Comparison of ENCODE assay signal across 20 cellular contexts in genomic region chr1:5370321-5370720, GRCh38.
DNase-seq lines count a peak whose midpoint lies in the region; ATAC-seq and TF ChIP-seq lines count a peak whose summit lies in the region.
"Had no signal": no experiment of that assay in that cellular context is flagged by ENCODE, and none has a peak within 500 bp of the region (broad histone marks: within the 10 kb centered on the region; RNA-seq: fewer than 3 reads in every experiment).

No MANE protein-coding gene starts in this region.

- H3K4me3 ChIP-seq in sigmoid colon: no peak overlapping the region
- H3K4me3 ChIP-seq: colonic mucosa, lung, prostate gland, tibial artery had no signal

- no peaks in the 10 kb centered on the region for H3K4me1 ChIP-seq in sigmoid colon
- H3K4me1 ChIP-seq: colonic mucosa, prostate gland, tibial artery had no signal

- TF ChIP-seq POLR2A in sigmoid colon (IDR thresholded peaks at IDR 0.05): no peak

- no peak for TF ChIP-seq CTCF in sigmoid colon (IDR thresholded peaks at IDR 0.05)

- no peak for TF ChIP-seq EP300 in sigmoid colon (IDR thresholded peaks at IDR 0.05)

- peaks cover 0 to 1% (median 0%) of the 10 kb centered on the region in 4 donors for H3K9me3 ChIP-seq in sigmoid colon
- H3K9me3 ChIP-seq: colonic mucosa, prostate gland had no signal

- no peaks in the 10 kb centered on the region for H3K36me3 ChIP-seq in sigmoid colon
- H3K36me3 ChIP-seq: colonic mucosa, prostate gland, tibial artery had no signal

- H3K27ac ChIP-seq in sigmoid colon: no peak overlapping the region
- H3K27ac ChIP-seq: colonic mucosa, prostate gland, tibial artery had no signal

- peaks cover 0 to 4% (median 0%) of the 10 kb centered on the region in 3 donors for H3K27me3 ChIP-seq in sigmoid colon
- H3K27me3 ChIP-seq: colonic mucosa, tibial artery had no signal

- WGBS in sigmoid colon, 2 donors: 53 to 78% methylated on average over 3 of the region's 3 CpGs

- no peak for ATAC-seq in HG03097 (IDR thresholded peaks at IDR 0.05; ENCODE audit: low FRiP score, unreplicated experiment)
- ATAC-seq: SK-N-SH treated with all-trans-retinoic acid at 6 μM for 48 hours had no signal

- peak; percentile 26 for DNase-seq in stimulated activated CD4-positive, alpha-beta T cell treated with anti-CD3 and anti-CD28 coated beads, Interleukin-15, amount 100 ng/mL, for 24 hours
- DNase-seq in stimulated activated CD4-positive, alpha-beta T cell treated with anti-CD3 and anti-CD28 coated beads, Interleukin-2, amount 100 ng/mL, for 24 hours: no peak
- DNase-seq in SW480 (ENCODE audit: low spot score) (peak; percentile 87), sigmoid colon (peak; percentile 2), NCI-H1694 treated with DMSO at 0.1 percent for 48 hours (lab: John Stamatoyannopoulos, UW) (no peak), 8988T (no peak)
- peak; percentile 28 for DNase-seq in activated effector memory CD4-positive, alpha-beta T cell treated with Interleukin-2 at 50 U/mL for 16 hours
- DNase-seq: activated B cell treated with CpG ODN at 0.5 μM for 24 hours; colonic mucosa; DMS79 treated with DMSO at 0.1 percent for 48 hours; kidney glomerular epithelial cell; NCI-H1694; RPMI8226; stimulated activated CD4-positive, alpha-beta T cell treated with anti-CD3 and anti-CD28 coated beads, Interleukin-2, amount 100 ng/mL, for 48 hours; stimulated activated naive CD4-positive, alpha-beta T cell treated with Interleukin-2 at 50 U/mL for 16 hours; tibial artery had no signal

- intact Hi-C loops in sigmoid colon (cut with DNase I): no loop called here

Comparison
In these comparisons a context has a peak if more than half of its experiments do, and no peak if none do; other contexts are left out.
1. DNase-seq: peak in stimulated activated CD4-positive, alpha-beta T cell treated with anti-CD3 and anti-CD28 coated beads, Interleukin-15, amount 100 ng/mL, for 24 hours (single experiment), SW480 (single experiment), activated effector memory CD4-positive, alpha-beta T cell treated with Interleukin-2 at 50 U/mL for 16 hours (single experiment) and sigmoid colon (single experiment); none in stimulated activated CD4-positive, alpha-beta T cell treated with anti-CD3 and anti-CD28 coated beads, Interleukin-2, amount 100 ng/mL, for 24 hours (0 of 2), NCI-H1694 treated with DMSO at 0.1 percent for 48 hours (single experiment) and 8988T (single experiment).